8 cellular contexts compared by ENCODE assay signal in the genomic region with DNA sequence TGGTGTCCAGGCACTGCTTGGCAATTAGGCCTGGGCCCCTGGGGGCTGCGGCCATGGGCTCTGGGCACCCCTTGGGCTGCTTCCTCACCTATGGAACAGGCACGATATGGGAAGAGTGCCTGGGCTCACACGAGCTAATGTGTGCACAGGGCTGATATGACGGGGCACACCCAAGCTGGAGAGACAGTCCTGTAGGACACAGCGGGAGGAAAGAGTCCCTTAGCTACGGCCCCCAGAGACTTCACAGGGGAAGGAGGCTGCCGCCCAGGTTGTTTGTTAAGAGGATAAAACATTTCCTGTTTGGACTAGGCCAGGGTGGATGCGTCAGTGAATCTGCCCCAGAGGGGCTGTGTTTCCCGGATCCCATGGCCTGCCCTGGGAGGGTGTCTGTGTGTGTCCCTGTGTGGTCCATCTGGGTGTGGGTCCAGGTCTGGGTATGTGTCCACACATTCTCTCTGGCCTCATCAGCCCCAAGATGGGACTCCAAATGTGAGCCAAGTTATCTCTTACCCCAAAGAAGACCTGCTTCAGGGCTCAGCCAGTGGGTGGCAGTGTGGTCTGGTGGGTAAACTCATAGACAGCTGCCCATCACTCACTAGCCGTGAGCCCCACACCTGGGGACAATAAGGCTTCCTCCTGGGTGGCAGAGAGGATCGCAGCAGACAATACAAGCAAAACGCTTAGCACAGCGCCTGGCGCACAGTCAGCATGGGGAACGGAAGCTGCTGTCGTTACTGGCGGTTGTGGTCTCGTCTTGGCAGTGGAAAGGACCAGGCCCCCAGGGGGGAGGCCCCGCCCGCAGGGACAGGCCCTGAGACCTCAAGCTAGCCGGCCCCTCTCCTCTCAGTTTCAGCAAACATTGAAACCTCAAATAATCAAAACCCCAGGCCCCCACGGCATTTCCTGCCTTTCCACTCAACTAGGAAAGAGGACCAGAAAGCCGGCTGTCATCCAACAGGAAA. TPM values are rescaled to one million over a fixed set of nuclear protein-coding genes. Genes with fewer than 3 reads are reported as not detected.
DNase-seq lines count a peak whose midpoint lies in the region; ATAC-seq and TF ChIP-seq lines count a peak whose summit lies in the region.

No MANE protein-coding gene starts in this region.

- H3K79me2 ChIP-seq in HCT116 (ENCODE audit: insufficient read depth, low read length): no peaks in the 10 kb centered on the region

- H3K27ac ChIP-seq in HCT116 (ENCODE audit: low read depth, low read length) (no peak overlapping the region), vagina (no peak overlapping the region)

- no peak overlapping the region for H3K4me3 ChIP-seq in HCT116 (replicated peaks in 1 of 2; ENCODE audit: low read depth in 1 of 2, low read length in 2 of 2)
- no peak overlapping the region for H3K4me3 ChIP-seq in retinal pigment epithelial cell (ENCODE audit: low read length)
- no peak overlapping the region for H3K4me3 ChIP-seq in vagina

- H3K9me2 ChIP-seq in HCT116 (ENCODE audit: insufficient read depth): no peaks in the 10 kb centered on the region

- ATAC-seq in HCT116: no peak

- H3K4me1 ChIP-seq in HCT116 (ENCODE audit: control insufficient read depth in 1 of 2, insufficient read depth in 2 of 2, low read length in 2 of 2) (peaks cover 9 to 27% of the 10 kb centered on the region in 2 experiments; a peak in 3 of 4 replicates), vagina (peaks cover 14% of the 10 kb centered on the region)

- no peak overlapping the region for H2AFZ ChIP-seq in HCT116 (ENCODE audit: low read depth, low read length, poor library complexity, severe bottlenecking)

- BruUV-seq in HCT116 (replicated peaks; lab: Mats Ljungman, UMichigan): no TSS peak

- TF ChIP-seq POLR2A in HCT116 (IDR thresholded peaks at IDR 0.05; ENCODE audit: borderline replicate concordance, extremely low read depth, insufficient read depth, insufficient read length) (no peak), vagina (IDR thresholded peaks at IDR 0.05) (no peak)

- DNase-seq in NCI-H524 (lab: John Stamatoyannopoulos, UW): peak; percentile 37 to 46
- no peak for DNase-seq in NCI-H524 treated with DMSO at 0.1 percent for 48 hours (lab: John Stamatoyannopoulos, UW)
- DNase-seq in HCT116 (ENCODE audit: low read depth, low spot score): no peak
- peak; percentile 30 for DNase-seq in NCI-H1092 (lab: John Stamatoyannopoulos, UW)
- peak; percentile 15 to 17 for DNase-seq in activated CD8-positive, alpha-beta memory T cell treated with anti-CD3 and anti-CD28 coated beads for 4 hours (ENCODE audit: low read depth in 2 of 2)
- peak; percentile 27 for DNase-seq in fibroblast of peridontal ligament (ENCODE audit: extremely low read depth)
- DNase-seq in retinal pigment epithelial cell (ENCODE audit: low read depth): no peak
- no peak for DNase-seq in vagina (ENCODE audit: extremely low spot score in 2 of 2)

- H3K36me3 ChIP-seq in HCT116 (ENCODE audit: control insufficient read depth in 1 of 2, insufficient read depth in 2 of 2, low read length in 2 of 2) (no peaks in the 10 kb centered on the region), vagina (no peaks in the 10 kb centered on the region)

- intact Hi-C loops in HCT116 (cut with micrococcal nuclease) (no loop called here), vagina (cut with DNase I) (no loop called here)

- no peak overlapping the region for H3K9ac ChIP-seq in HCT116 (ENCODE audit: low read length)

- H4K20me1 ChIP-seq in HCT116 (ENCODE audit: insufficient read depth): no peaks in the 10 kb centered on the region

- RAD21 ChIA-PET in HCT116 (lab: Charles Lee; ENCODE audit: low non-redundant PET in 1 of 2, low total read pairs in 2 of 2, uncharacterized antibody in 2 of 2, unreplicated experiment in 2 of 2): interaction anchor here in 1 of 2 experiments (0.7 to 2.6 kb wide), 2 partner anchors 15 to 43 kb away, joined by 3 to 7 read pairs; no protein-coding TSS in a partner anchor

- no peak overlapping the region for H3K4me2 ChIP-seq in HCT116 (ENCODE audit: low read length)

- CTCF ChIA-PET in HCT116 (lab: Charles Lee): interaction anchor here (1.1 to 1.3 kb wide), 3 partner anchors 26 to 43 kb away, joined by 3 to 4 read pairs (median 3); no protein-coding TSS in a partner anchor

- TF ChIP-seq CTCF in HCT116 (IDR thresholded peaks at IDR 0.05 in 2 of 3, conservative IDR thresholded peaks at IDR 0.05 in 1 of 3; ENCODE audit: borderline replicate concordance in 1 of 3, insufficient read depth in 1 of 3, low read depth in 2 of 3, low read length in 2 of 3): peak; percentile 34 to 58 (median 52); a peak in 5 of 6 replicates
- peak; percentile 45 for TF ChIP-seq CTCF in retinal pigment epithelial cell (conservative IDR thresholded peaks at IDR 0.05; ENCODE audit: low read depth, low read length)
- TF ChIP-seq CTCF in vagina (IDR thresholded peaks at IDR 0.05): no peak

- H3K27me3 ChIP-seq in HCT116 (ENCODE audit: insufficient read depth, low read length): no peaks in the 10 kb centered on the region
- H3K27me3 ChIP-seq in vagina: no peaks in the 10 kb centered on the region

- POLR2A ChIA-PET in HCT116 (lab: Charles Lee): no interaction called here

- no peaks in the 10 kb centered on the region for H3K9me3 ChIP-seq in HCT116 (ENCODE audit: control insufficient read depth in 1 of 2, insufficient read depth in 1 of 2, low read depth in 1 of 2, low read length in 2 of 2)
- no peaks in the 10 kb centered on the region for H3K9me3 ChIP-seq in vagina

- TF ChIP-seq RAD21 in HCT116 (IDR thresholded peaks at IDR 0.05; ENCODE audit: low read depth): peak; percentile 54

TF ChIP-seq in HCT116, 20 proteins besides CTCF, POLR2A, EP300 and RAD21:
- no peak for TF ChIP-seq SIN3A (IDR thresholded peaks at IDR 0.05; ENCODE audit: low read depth)

RNA-seq across cellular contexts. Expression of a gene that starts 3.2 kb away (rescaled TPM):
- total RNA-seq in HCT116 (2021; ENCODE audit: unreplicated experiment) (9.6 TPM), vagina (2.5 TPM)
- 13.4 and 16.1 TPM in 2 replicates for polyA plus RNA-seq in HCT116 (2012)

Comparison
In these comparisons a context has a peak if more than half of its experiments do, and no peak if none do; other contexts are left out.
1. DNase-seq: peak in NCI-H524 (2 of 2), NCI-H1092 (single experiment), activated CD8-positive, alpha-beta memory T cell treated with anti-CD3 and anti-CD28 coated beads for 4 hours (2 of 2) and fibroblast of peridontal ligament (single experiment); none in NCI-H524 treated with DMSO at 0.1 percent for 48 hours (single experiment), HCT116 (single experiment), retinal pigment epithelial cell (single experiment) and vagina (0 of 2).
2. CTCF ChIP-seq: peak in HCT116 (3 of 3) and retinal pigment epithelial cell (single experiment); none in vagina (0 of 3).